12 cellular contexts compared by ENCODE assay signal in genomic region chr3:55615694-55616310, GRCh38.
DNase-seq lines count a peak whose midpoint lies in the region; TF ChIP-seq lines count a peak whose summit lies in the region.
"Had no signal": no experiment of that assay in that cellular context is flagged by ENCODE, and none has a peak within 500 bp of the region (broad histone marks: within the 10 kb centered on the region; RNA-seq: fewer than 3 reads in every experiment).

No MANE protein-coding gene starts in this region.

- 5% methylated on average over 8 of the region's 8 CpGs for WGBS in HUES64
- WGBS in adrenal gland, 4 donors: 65 to 76% (median 69%) methylated on average over 8 of the region's 8 CpGs
- 59 to 61% methylated on average over 8 of the region's 8 CpGs for WGBS in thyroid gland, 2 donors

- H3K36me3 ChIP-seq in HUES64 (ENCODE audit: insufficient read depth, low read length) (no peaks in the 10 kb centered on the region), adrenal gland (replicated peaks in 1 of 2) (no peaks in the 10 kb centered on the region), iPS-20b (ENCODE audit: insufficient read depth, low read depth, low read length) (no peaks in the 10 kb centered on the region), thyroid gland (no peaks in the 10 kb centered on the region), BE2C (no peaks in the 10 kb centered on the region)
- H3K36me3 ChIP-seq: thoracic aorta had no signal

- H3K4me3 ChIP-seq in HUES64 (ENCODE audit: low read length) (peak overlapping the region; percentile 8; the same call in 1 of the 2 replicates), adrenal gland (no peak overlapping the region), iPS-20b (ENCODE audit: low read length) (peak overlapping the region; percentile 33), thyroid gland (replicated peaks in 1 of 3) (no peak overlapping the region), BE2C (ENCODE audit: low read depth, low read length) (no peak overlapping the region)
- H3K4me3 ChIP-seq: thoracic aorta had no signal

- H3K9ac ChIP-seq in HUES64 (ENCODE audit: low read depth, low read length): 0 out of 2 replicates have a peak overlapping the region, but pooled peaks have one; percentile 3
- H3K9ac ChIP-seq in iPS-20b (ENCODE audit: low read depth, low read length): no peak overlapping the region; the same call in 1 of the 2 replicates
- H3K9ac ChIP-seq: SK-N-SH had no signal

- no peaks in the 10 kb centered on the region for H3K27me3 ChIP-seq in HUES64 (ENCODE audit: insufficient read depth, low read length)
- H3K27me3 ChIP-seq in adrenal gland: no peaks in the 10 kb centered on the region
- H3K27me3 ChIP-seq in iPS-20b (ENCODE audit: insufficient read depth, low read length): peaks cover 6% of the 10 kb centered on the region; the same call in 1 of the 2 replicates
- no peaks in the 10 kb centered on the region for H3K27me3 ChIP-seq in thyroid gland
- H3K27me3 ChIP-seq in BE2C: no peaks in the 10 kb centered on the region

- no peak for TF ChIP-seq CTCF in adrenal gland (IDR thresholded peaks at IDR 0.05)
- TF ChIP-seq CTCF in thyroid gland (IDR thresholded peaks at IDR 0.05): no peak
- no peak for TF ChIP-seq CTCF in BE2C (IDR thresholded peaks at IDR 0.05; ENCODE audit: low read depth, low read length)

- DNase-seq in adrenal gland (peak in 4 of 7 donors; percentile 14 to 46 (median 32)), thyroid gland (peak; percentile 3 to 9), dedifferentiated amniotic fluid mesenchymal stem cell (ENCODE audit: extremely low spot score) (no peak), BE2C (no peak)
- DNase-seq in activated naive CD4-positive, alpha-beta T cell treated with anti-CD3 and anti-CD28 coated beads, Interleukin-2, amount 50 U/mL, for 16 hours: no peak
- DNase-seq: effector memory CD8-positive, alpha-beta T cell; NCI-H1105 treated with DMSO at 0.1 percent for 48 hours; NCI-H510A; SK-N-SH had no signal

- H3K4me1 ChIP-seq in HUES64 (ENCODE audit: insufficient read depth, low read length) (peaks cover 51% of the 10 kb centered on the region), adrenal gland (replicated peaks in 1 of 2) (peaks cover 0 to 6% of the 10 kb centered on the region in 2 donors), iPS-20b (ENCODE audit: insufficient read depth, low read length) (peaks cover 33% of the 10 kb centered on the region), thyroid gland (peaks cover 0 to 9% of the 10 kb centered on the region in 2 donors), BE2C (no peaks in the 10 kb centered on the region)

- intact Hi-C loops in adrenal gland (cut with DNase I) (no loop called here), thyroid gland (cut with DNase I) (no loop called here)

- peak overlapping the region; percentile 80 for H3K27ac ChIP-seq in HUES64 (ENCODE audit: low read depth, low read length)
- peak overlapping the region in 2 of 5 donors; percentile 35 to 37 for H3K27ac ChIP-seq in adrenal gland
- H3K27ac ChIP-seq in iPS-20b (ENCODE audit: low read length): no peak overlapping the region
- no peak overlapping the region for H3K27ac ChIP-seq in thyroid gland
- H3K27ac ChIP-seq: thoracic aorta had no signal

- no peak for TF ChIP-seq POLR2A in adrenal gland (IDR thresholded peaks at IDR 0.05)
- no peak for TF ChIP-seq POLR2A in thyroid gland (IDR thresholded peaks at IDR 0.05)

- no peaks in the 10 kb centered on the region for H3K9me3 ChIP-seq in HUES64 (ENCODE audit: insufficient read depth, low read depth, low read length)
- H3K9me3 ChIP-seq in adrenal gland (replicated peaks in 1 of 3): no peaks in the 10 kb centered on the region
- no peaks in the 10 kb centered on the region for H3K9me3 ChIP-seq in iPS-20b (ENCODE audit: insufficient read depth, low read depth, low read length)
- H3K9me3 ChIP-seq in thyroid gland: no peaks in the 10 kb centered on the region
- H3K9me3 ChIP-seq in BE2C: no peaks in the 10 kb centered on the region
- H3K9me3 ChIP-seq: SK-N-SH, thoracic aorta had no signal

Comparison
In these comparisons a context has a peak if more than half of its experiments do, and no peak if none do; other contexts are left out.
1. H3K4me3 ChIP-seq: peak in HUES64 (single experiment) and iPS-20b (single experiment); none in adrenal gland (0 of 4), thyroid gland (0 of 3) and BE2C (single experiment).
2. DNase-seq: peak in adrenal gland (4 of 7) and thyroid gland (2 of 2); none in dedifferentiated amniotic fluid mesenchymal stem cell (single experiment), activated naive CD4-positive, alpha-beta T cell treated with anti-CD3 and anti-CD28 coated beads, Interleukin-2, amount 50 U/mL, for 16 hours (single experiment) and BE2C (single experiment).